Comparison of ENCODE assay signal across 9 cellular contexts in genomic region chr14:20490563-20490962, GRCh38. TPM values are rescaled to one million over a fixed set of nuclear protein-coding genes. Genes with fewer than 3 reads are reported as not detected.
DNase-seq lines count a peak whose midpoint lies in the region; ATAC-seq and TF ChIP-seq lines count a peak whose summit lies in the region.
"Had no signal": no experiment of that assay in that cellular context is flagged by ENCODE, and none has a peak within 500 bp of the region (broad histone marks: within the 10 kb centered on the region; RNA-seq: fewer than 3 reads in every experiment).

No MANE protein-coding gene starts in this region.

- no peaks in the 10 kb centered on the region for H3K9me3 ChIP-seq in mammary epithelial cell (replicated peaks; ENCODE audit: insufficient read depth, low read length)
- no peaks in the 10 kb centered on the region for H3K9me3 ChIP-seq in breast epithelium
- H3K9me3 ChIP-seq in neutrophil, result no peaks in the 10 kb centered on the region

- TF ChIP-seq POLR2A in breast epithelium (IDR thresholded peaks at IDR 0.05), result no peak

- H2AFZ ChIP-seq in mammary epithelial cell (ENCODE audit: low read depth, low read length), result peak overlapping the region; percentile 30

- in situ Hi-C loops in mammary epithelial cell (cut with MboI; ENCODE audit: low sequenced_read_pairs in 2 of 2), result no loop called here

- no peaks in the 10 kb centered on the region for H3K79me2 ChIP-seq in mammary epithelial cell (ENCODE audit: insufficient read depth, low read length)

- no peak overlapping the region for H3K4me3 ChIP-seq in mammary epithelial cell (replicated peaks in 1 of 3; ENCODE audit: insufficient read depth in 1 of 3, low read depth in 2 of 3, low read length in 3 of 3)
- no peak overlapping the region for H3K4me3 ChIP-seq in breast epithelium
- no peak overlapping the region for H3K4me3 ChIP-seq in neutrophil (ENCODE audit: low read depth in 1 of 2, low read length in 1 of 2)

- no peaks in the 10 kb centered on the region for H4K20me1 ChIP-seq in mammary epithelial cell (ENCODE audit: insufficient read depth, low read length)

- H3K4me1 ChIP-seq in mammary epithelial cell (ENCODE audit: insufficient read depth, low read length), result peaks cover 29% of the 10 kb centered on the region
- no peaks in the 10 kb centered on the region for H3K4me1 ChIP-seq in breast epithelium
- peaks cover 49 to 57% of the 10 kb centered on the region in 2 experiments for H3K4me1 ChIP-seq in neutrophil (ENCODE audit: control insufficient read depth in 1 of 2, insufficient read depth in 1 of 2, low read depth in 1 of 2, low read length in 1 of 2)

- H3K4me2 ChIP-seq in mammary epithelial cell (ENCODE audit: insufficient read depth, low read depth, low read length), result no peak overlapping the region

- no peak for ATAC-seq in GM21529 (IDR thresholded peaks at IDR 0.05; ENCODE audit: unreplicated experiment)

- intact Hi-C loops in mammary epithelial cell (cut with micrococcal nuclease) (no loop called here), breast epithelium (cut with DNase I; ENCODE audit: low total_unique reads) (no loop called here)

- dilution Hi-C loops in mammary epithelial cell (cut with HindIII; ENCODE audit: low sequenced_read_pairs), result no loop called here

- no peak overlapping the region for H3K9ac ChIP-seq in mammary epithelial cell (ENCODE audit: insufficient read depth, low read length)

- CTCF ChIA-PET in mammary epithelial cell (lab: Charles Lee; ENCODE audit: low non-redundant PET), result no interaction called here

- H3K27me3 ChIP-seq in mammary epithelial cell (ENCODE audit: insufficient read depth, low read length) (no peaks in the 10 kb centered on the region), breast epithelium (no peaks in the 10 kb centered on the region), neutrophil (no peaks in the 10 kb centered on the region)

- no TSS peak for BruUV-seq in mammary epithelial cell (replicated peaks; lab: Mats Ljungman, UMichigan)

- TF ChIP-seq CTCF in mammary epithelial cell (conservative IDR thresholded peaks at IDR 0.05 in 1 of 2, IDR thresholded peaks at IDR 0.05 in 1 of 2; ENCODE audit: extremely low read depth in 1 of 2, insufficient read depth in 1 of 2, low read depth in 1 of 2, low read length in 2 of 2) (no peak), breast epithelium (IDR thresholded peaks at IDR 0.05) (no peak), neutrophil (IDR thresholded peaks at IDR 0.05) (no peak)

- H3K27ac ChIP-seq in mammary epithelial cell (ENCODE audit: insufficient read depth, low read depth, low read length) (no peak overlapping the region), breast epithelium (no peak overlapping the region), neutrophil (peak overlapping the region; percentile 68)

- WGBS in mammary epithelial cell (ENCODE audit: low coverage, missing lambda C conversion rate), result 88% methylated on average over 6 of the region's 6 CpGs

- H3K36me3 ChIP-seq in mammary epithelial cell (ENCODE audit: insufficient read depth, low read length) (no peaks in the 10 kb centered on the region), breast epithelium (no peaks in the 10 kb centered on the region), neutrophil (no peaks in the 10 kb centered on the region)

- DNase-seq in mammary epithelial cell, result no peak
- DNase-seq in breast epithelium (ENCODE audit: low spot score in 2 of 2), result no peak
- DNase-seq: activated CD4-positive, CD25-positive, alpha-beta regulatory T cell; NCI-H1048; stimulated activated CD4-positive, alpha-beta T cell treated with anti-CD3 and anti-CD28 coated beads, Interleukin-1b, Interleukin-23, amount 100 ng/mL, for 48 hours had no signal

RNA-seq across cellular contexts. Expression of gene RNASE10, which starts 14.8 kb away (rescaled TPM):
- total RNA-seq in mammary epithelial cell (under 1 TPM in 1 of 2 donors, not detected in 1; 0.68 TPM), breast epithelium (not detected)
- polyA plus RNA-seq in mammary epithelial cell, result not detected
- polyA minus RNA-seq in mammary epithelial cell, result not detected
- total RNA-seq: bronchial epithelial cell, urinary bladder had no signal

RNA-seq across cellular contexts. Expression of gene PNP, which starts 21.4 kb away (rescaled TPM):
- 100 to 1,000 TPM in 1 of 2 donors, 10 to 100 TPM in 1; 52.8 to 106 TPM for total RNA-seq in mammary epithelial cell
- polyA plus RNA-seq in mammary epithelial cell, result 256 TPM
- 121 TPM for polyA minus RNA-seq in mammary epithelial cell
- total RNA-seq in breast epithelium, result 10 to 100 TPM; 26.4 to 60.0 (median 38.8) TPM

RNA-seq across cellular contexts. Expression of gene PIP4P1, which starts 29.3 kb away (rescaled TPM):
- 10 to 100 TPM; 18.8 to 22.2 TPM for total RNA-seq in mammary epithelial cell
- 27.0 TPM for polyA plus RNA-seq in mammary epithelial cell
- 42.9 TPM for polyA minus RNA-seq in mammary epithelial cell
- 10 to 100 TPM; 23.6 to 34.1 (median 29.9) TPM for total RNA-seq in breast epithelium

RNA-seq across cellular contexts. Expression of gene APEX1, which starts 35.5 kb away (rescaled TPM):
- total RNA-seq in mammary epithelial cell (100 to 1,000 TPM in 1 of 2 donors, 10 to 100 TPM in 1; 96.4 to 128 TPM), breast epithelium (100 to 1,000 TPM; 129 to 165 (median 150) TPM)
- polyA plus RNA-seq in mammary epithelial cell, result 217 TPM
- 200 TPM for polyA minus RNA-seq in mammary epithelial cell

RNA-seq across cellular contexts. Expression of gene OSGEP, which starts 36.0 kb away (rescaled TPM):
- 10 to 100 TPM; 22.6 to 34.8 TPM for total RNA-seq in mammary epithelial cell
- polyA plus RNA-seq in mammary epithelial cell, result 28.1 TPM
- polyA minus RNA-seq in mammary epithelial cell, result 65.6 TPM
- total RNA-seq in breast epithelium, result 10 to 100 TPM; 38.1 to 66.9 (median 57.5) TPM
